Comparison of ENCODE assay signal across 25 cellular contexts in genomic region chr15:44394562-44394961, GRCh38.
"Had no signal": no experiment of that assay in that cellular context is flagged by ENCODE, and none has a peak within 500 bp of the region (broad histone marks: within the 10 kb centered on the region; RNA-seq: fewer than 3 reads in every experiment).

No MANE protein-coding gene starts in this region.

- H3K4me3 ChIP-seq: left ventricle myocardium inferior, lung, mucosa of descending colon, right lobe of liver, upper lobe of right lung had no signal

- ATAC-seq: activated T-helper 17 cell treated with anti-CD3 and anti-CD28 coated beads, Interleukin-2, amount 50 U/mL, for 72 hours; mucosa of descending colon; right lobe of liver; upper lobe of right lung had no signal

- H3K9me3 Mint-ChIP-seq: activated CD4-positive, alpha-beta memory T cell treated with anti-CD3 and anti-CD28 coated beads for 36 hours; activated CD4-positive, alpha-beta T cell treated with anti-CD3 and anti-CD28 coated beads, Interleukin-2, amount 10 ng/mL, durations not matched to agents 24 days and 14 days; activated naive CD4-positive, alpha-beta T cell treated with anti-CD3 and anti-CD28 coated beads, Interleukin-2, amount 50 U/mL, for 72 hours; activated T-helper 17 cell treated with anti-CD3 and anti-CD28 coated beads, Interleukin-2, amount 50 U/mL, for 72 hours; stimulated activated naive CD8-positive, alpha-beta T cell treated with anti-CD3 and anti-CD28 coated beads, Interleukin-15, Interleukin-2, amounts not matched to agents 100 ng/mL and 50 ng/mL, for 24 hours had no signal

- FAIRE-seq: colon, endometrium, frontal cortex, islet of Langerhans, TTC549 had no signal

- H3K27ac Mint-ChIP-seq: activated CD4-positive, alpha-beta memory T cell treated with anti-CD3 and anti-CD28 coated beads for 36 hours; activated CD4-positive, alpha-beta T cell treated with anti-CD3 and anti-CD28 coated beads, Interleukin-2, amount 10 ng/mL, durations not matched to agents 24 days and 14 days; activated T-helper 17 cell treated with anti-CD3 and anti-CD28 coated beads, Interleukin-2, amount 50 U/mL, for 72 hours; nephron progenitor cell; progenitor cell of endocrine pancreas; stimulated activated naive CD8-positive, alpha-beta T cell treated with anti-CD3 and anti-CD28 coated beads, Interleukin-15, Interleukin-2, amounts not matched to agents 100 ng/mL and 50 ng/mL, for 24 hours had no signal

- H3K4me1 Mint-ChIP-seq: activated T-helper 17 cell treated with anti-CD3 and anti-CD28 coated beads, Interleukin-2, amount 50 U/mL, for 72 hours; nephron progenitor cell had no signal

- DNase-seq: activated CD4-positive, alpha-beta memory T cell treated with anti-CD3 and anti-CD28 coated beads for 36 hours; activated gamma-delta T cell treated with Interleukin-2 at 50 U/mL for 16 hours; anterior cingulate cortex; dermis blood vessel endothelial cell; effector CD4-positive, alpha-beta T cell; left ventricle myocardium inferior; mucosa of descending colon; nephron progenitor cell; right lobe of liver; stimulated activated CD4-positive, alpha-beta T cell treated with anti-CD3 and anti-CD28 coated beads, Interleukin-2, amount 100 ng/mL, for 48 hours; T-helper 9 cell; upper lobe of right lung had no signal

- H3K4me1 ChIP-seq: left ventricle myocardium inferior, right lobe of liver, upper lobe of right lung had no signal

- H3K9me3 ChIP-seq: left ventricle myocardium inferior, mucosa of descending colon, neutrophil, right lobe of liver, upper lobe of right lung had no signal

- H3K36me3 Mint-ChIP-seq: activated naive CD4-positive, alpha-beta T cell treated with anti-CD3 and anti-CD28 coated beads, Interleukin-2, amount 50 U/mL, for 72 hours had no signal

- H3K27me3 Mint-ChIP-seq: activated CD4-positive, alpha-beta memory T cell treated with anti-CD3 and anti-CD28 coated beads for 36 hours; activated CD4-positive, alpha-beta T cell treated with anti-CD3 and anti-CD28 coated beads, Interleukin-2, amount 10 ng/mL, durations not matched to agents 24 days and 14 days; activated T-helper 17 cell treated with anti-CD3 and anti-CD28 coated beads, Interleukin-2, amount 50 U/mL, for 72 hours; progenitor cell of endocrine pancreas; stimulated activated naive CD8-positive, alpha-beta T cell treated with anti-CD3 and anti-CD28 coated beads, Interleukin-15, Interleukin-2, amounts not matched to agents 100 ng/mL and 50 ng/mL, for 24 hours had no signal

- H3K27ac ChIP-seq: left ventricle myocardium inferior, neutrophil, right lobe of liver, upper lobe of right lung, VCaP had no signal

- H3K4me3 Mint-ChIP-seq: activated CD4-positive, alpha-beta memory T cell treated with anti-CD3 and anti-CD28 coated beads for 36 hours; activated CD4-positive, alpha-beta T cell treated with anti-CD3 and anti-CD28 coated beads, Interleukin-2, amount 10 ng/mL, durations not matched to agents 24 days and 14 days; activated T-helper 17 cell treated with anti-CD3 and anti-CD28 coated beads, Interleukin-2, amount 50 U/mL, for 72 hours; nephron progenitor cell; stimulated activated naive CD8-positive, alpha-beta T cell treated with anti-CD3 and anti-CD28 coated beads, Interleukin-15, Interleukin-2, amounts not matched to agents 100 ng/mL and 50 ng/mL, for 24 hours had no signal

- H3K36me3 ChIP-seq: left ventricle myocardium inferior, right lobe of liver, upper lobe of right lung had no signal
